In genomic region chr6:3623451-3624267, GRCh38 we compare ENCODE assay signal across 19 cellular contexts.
DNase-seq lines count a peak whose midpoint lies in the region; ATAC-seq and TF ChIP-seq lines count a peak whose summit lies in the region.
"Had no signal": no experiment of that assay in that cellular context is flagged by ENCODE, and none has a peak within 500 bp of the region (broad histone marks: within the 10 kb centered on the region; RNA-seq: fewer than 3 reads in every experiment).

No MANE protein-coding gene starts in this region.

- DNase-seq in GM23338 (ENCODE audit: low spot score) (peak; percentile 29), SK-N-MC (ENCODE audit: low read depth, low spot score) (no peak), coronary artery (ENCODE audit: low spot score) (peak; percentile 41), osteoblast (ENCODE audit: insufficient read length, low spot score, missing footprints) (peak; percentile 72), globus pallidus (ENCODE audit: low spot score) (no peak), left lobe of liver (ENCODE audit: low spot score) (no peak)
- DNase-seq: activated CD4-positive, alpha-beta T cell treated with anti-CD3 and anti-CD28 coated beads, Interleukin-2, amount 50 U/mL, for 48 hours; activated naive CD4-positive, alpha-beta T cell treated with Interleukin-2 at 50 U/mL for 16 hours; DMS 273 treated with DMSO at 0.1 percent for 48 hours; hypothalamus; IMR-90; NCI-H1930; NCI-H526; pancreas; transverse colon had no signal

- H3K27me3 ChIP-seq in GM23338 (ENCODE audit: insufficient read depth): peaks cover 3% of the 10 kb centered on the region; the same call in 1 of the 2 replicates
- H3K27me3 ChIP-seq in osteoblast (ENCODE audit: insufficient read depth, low read length): peaks cover 21% of the 10 kb centered on the region
- H3K27me3 ChIP-seq: pancreas had no signal

- peak overlapping the region; percentile 9 for H3K9ac ChIP-seq in SK-N-MC (ENCODE audit: insufficient read length)

- H3K4me3 ChIP-seq in GM23338: no peak overlapping the region
- peak overlapping the region; percentile 66 for H3K4me3 ChIP-seq in SK-N-MC
- no peak overlapping the region for H3K4me3 ChIP-seq in coronary artery
- H3K4me3 ChIP-seq in osteoblast (ENCODE audit: insufficient read depth, low read length): peak overlapping the region; percentile 45
- H3K4me3 ChIP-seq: pancreas, transverse colon had no signal

- no peaks in the 10 kb centered on the region for H3K36me3 Mint-ChIP-seq in GM23338 (ENCODE audit: low read depth)
- H3K36me3 Mint-ChIP-seq: stimulated activated effector memory CD8-positive, alpha-beta T cell treated with anti-CD3 and anti-CD28 coated beads, Interleukin-12 subunit alpha, Interleukin-12 subunit beta, amount 100 ng/mL, for 72 hours had no signal

- no peaks in the 10 kb centered on the region; the same call in 1 of the 2 replicates for H3F3A ChIP-seq in GM23338 (replicated peaks; ENCODE audit: low read depth)

- H3K79me2 ChIP-seq in GM23338 (replicated peaks; ENCODE audit: insufficient read depth) (no peaks in the 10 kb centered on the region), osteoblast (ENCODE audit: insufficient read depth, low read length) (no peaks in the 10 kb centered on the region)

- peaks cover 26% of the 10 kb centered on the region for H3K4me1 ChIP-seq in GM23338 (ENCODE audit: insufficient read depth)
- H3K4me1 ChIP-seq in osteoblast (ENCODE audit: insufficient read depth, low read length): no peaks in the 10 kb centered on the region
- H3K4me1 ChIP-seq: pancreas, transverse colon had no signal

- H3K9me3 ChIP-seq in SK-N-MC (ENCODE audit: low read depth, low read length): no peaks in the 10 kb centered on the region
- no peaks in the 10 kb centered on the region for H3K9me3 ChIP-seq in osteoblast (ENCODE audit: low read depth, low read length)
- H3K9me3 ChIP-seq: pancreas, transverse colon had no signal

- no peaks in the 10 kb centered on the region for H3K9me3 Mint-ChIP-seq in GM23338
- H3K9me3 Mint-ChIP-seq: stimulated activated effector memory CD8-positive, alpha-beta T cell treated with anti-CD3 and anti-CD28 coated beads, Interleukin-12 subunit alpha, Interleukin-12 subunit beta, amount 100 ng/mL, for 72 hours had no signal

- no peaks in the 10 kb centered on the region for H4K20me1 ChIP-seq in GM23338 (replicated peaks; ENCODE audit: insufficient read depth)
- no peaks in the 10 kb centered on the region for H4K20me1 ChIP-seq in osteoblast (ENCODE audit: insufficient read depth, low read length)

- H3K36me3 ChIP-seq in GM23338 (ENCODE audit: insufficient read depth): no peaks in the 10 kb centered on the region
- no peaks in the 10 kb centered on the region for H3K36me3 ChIP-seq in SK-N-MC (ENCODE audit: insufficient read depth, low read length)
- H3K36me3 ChIP-seq in osteoblast (ENCODE audit: insufficient read depth, low read length): no peaks in the 10 kb centered on the region
- H3K36me3 ChIP-seq: pancreas, transverse colon had no signal

- H3K4me2 ChIP-seq in GM23338: peak overlapping the region; percentile 51; the same call in 1 of the 2 replicates
- H3K4me2 ChIP-seq in osteoblast (ENCODE audit: insufficient read depth, low read length): peak overlapping the region; percentile 64

- H3K4me1 Mint-ChIP-seq in GM23338: peaks cover 45% of the 10 kb centered on the region
- H3K4me1 Mint-ChIP-seq: B cell had no signal

- peaks cover 6% of the 10 kb centered on the region; the same call in 1 of the 2 replicates for H3K9me2 ChIP-seq in GM23338 (ENCODE audit: insufficient read depth)

- no peak for ATAC-seq in GM23338
- ATAC-seq in GM18517 (IDR thresholded peaks at IDR 0.05; ENCODE audit: unreplicated experiment): no peak
- ATAC-seq in left lobe of liver: no peak
- ATAC-seq: pancreas; SK-N-SH treated with all-trans-retinoic acid at 6 μM for 48 hours; stimulated activated effector memory CD8-positive, alpha-beta T cell treated with anti-CD3 and anti-CD28 coated beads, Interleukin-12 subunit alpha, Interleukin-12 subunit beta, amount 100 ng/mL, for 72 hours had no signal

- H2AFZ ChIP-seq in GM23338: peak overlapping the region; percentile 96
- H2AFZ ChIP-seq in osteoblast (ENCODE audit: low read length): peak overlapping the region; percentile 53

- H3K4me3 Mint-ChIP-seq in GM23338: no peak overlapping the region
- H3K4me3 Mint-ChIP-seq: B cell; stimulated activated effector memory CD8-positive, alpha-beta T cell treated with anti-CD3 and anti-CD28 coated beads, Interleukin-12 subunit alpha, Interleukin-12 subunit beta, amount 100 ng/mL, for 72 hours had no signal

- H3K27ac Mint-ChIP-seq in GM23338: peak overlapping the region; percentile 49; the same call in 1 of the 2 replicates
- H3K27ac Mint-ChIP-seq: B cell; stimulated activated effector memory CD8-positive, alpha-beta T cell treated with anti-CD3 and anti-CD28 coated beads, Interleukin-12 subunit alpha, Interleukin-12 subunit beta, amount 100 ng/mL, for 72 hours had no signal

- no peak overlapping the region for H3K27ac ChIP-seq in GM23338 (ENCODE audit: low read depth)
- peak overlapping the region; percentile 94 for H3K27ac ChIP-seq in SK-N-MC
- H3K27ac ChIP-seq in coronary artery: no peak overlapping the region
- no peak overlapping the region for H3K27ac ChIP-seq in osteoblast (ENCODE audit: low read depth, low read length)
- H3K27ac ChIP-seq: pancreas, transverse colon had no signal

- TF ChIP-seq CTCF in GM23338 (conservative IDR thresholded peaks at IDR 0.05; ENCODE audit: low read depth in 2 of 2) (no peak), coronary artery (IDR thresholded peaks at IDR 0.05) (no peak), osteoblast (IDR thresholded peaks at IDR 0.05; ENCODE audit: extremely low read depth, low read depth, low read length) (no peak)

- H3K27me3 Mint-ChIP-seq in GM23338 (ENCODE audit: insufficient read depth, low read depth, poor library complexity): peaks cover 15% of the 10 kb centered on the region

TF ChIP-seq in GM23338, 12 proteins besides CTCF, POLR2A, EP300 and RAD21 (continues in another document):
- TF ChIP-seq EZH2phosphoT487 (IDR thresholded peaks at IDR 0.05; ENCODE audit: unreplicated experiment) (no peak), EZH2 (IDR thresholded peaks at IDR 0.05; ENCODE audit: low read depth, unreplicated experiment) (no peak), CREB1 (CRISPR knock-in tag; IDR thresholded peaks at IDR 0.05; ENCODE audit: low read depth) (no peak), POLR2AphosphoS5 (IDR thresholded peaks at IDR 0.05; ENCODE audit: low read depth) (no peak), ZNF114 (CRISPR knock-in tag; IDR thresholded peaks at IDR 0.05) (no peak), ZNF462 (CRISPR knock-in tag; IDR thresholded peaks at IDR 0.05) (no peak), NANOG (IDR thresholded peaks at IDR 0.05; ENCODE audit: borderline replicate concordance) (no peak)

Comparison
In these comparisons a context has a peak if more than half of its experiments do, and no peak if none do; other contexts are left out.
1. DNase-seq: peak in GM23338 (single experiment), coronary artery (single experiment) and osteoblast (single experiment); none in SK-N-MC (single experiment), globus pallidus (single experiment) and left lobe of liver (single experiment).
2. H3K4me3 ChIP-seq: peak in SK-N-MC (single experiment) and osteoblast (single experiment); none in GM23338 (single experiment) and coronary artery (single experiment).